Comparison of ENCODE assay signal across 8 cellular contexts in genomic region chr12:6821674-6822433, GRCh38. TPM values are rescaled to one million over a fixed set of nuclear protein-coding genes. Genes with fewer than 3 reads are reported as not detected.
DNase-seq lines count a peak whose midpoint lies in the region; ATAC-seq, FAIRE-seq and TF ChIP-seq lines count a peak whose summit lies in the region.

Gene GPR162 (plus strand): TSS chr12:6821821. CDS start chr12:6823899, 2,078 bp downstream.

- CTCF ChIA-PET in RWPE1 (lab: Yijun Ruan, JAX), result interaction anchor here (1.0 kb wide), 1 partner anchor 13 kb away, joined by 3 read pairs; no protein-coding TSS in a partner anchor

- peaks cover 6% of the 10 kb centered on the region for H3K4me1 ChIP-seq in keratinocyte (ENCODE audit: control insufficient read depth, extremely low read depth, insufficient read depth, low read length)
- H3K4me1 ChIP-seq in smooth muscle cell (ENCODE audit: low read depth), result peaks cover 28% of the 10 kb centered on the region

- no peaks in the 10 kb centered on the region for H3K9me3 Mint-ChIP-seq in central memory CD8-positive, alpha-beta T cell

- H3K27me3 Mint-ChIP-seq in central memory CD8-positive, alpha-beta T cell, result peaks cover 53% of the 10 kb centered on the region

- H3K9me3 ChIP-seq in keratinocyte (ENCODE audit: control insufficient read depth, low read depth, low read length) (no peaks in the 10 kb centered on the region), smooth muscle cell (replicated peaks; ENCODE audit: low read depth) (no peaks in the 10 kb centered on the region)

- peak; percentile 5 to 9 for ATAC-seq in activated CD4-positive, CD25-positive, alpha-beta regulatory T cell treated with anti-CD3 and anti-CD28 coated beads, Interleukin-2, amount 50 U/mL, for 24 hours
- ATAC-seq in central memory CD8-positive, alpha-beta T cell (replicated peaks; ENCODE audit: extremely low read depth, poor library complexity, severe bottlenecking), result no peak
- no peak for ATAC-seq in GM19035 (IDR thresholded peaks at IDR 0.05; ENCODE audit: unreplicated experiment)

- DNase-seq in activated CD4-positive, CD25-positive, alpha-beta regulatory T cell (lab: John Stamatoyannopoulos, UW), result no peak
- peak; percentile 26 for DNase-seq in NCI-H2196 (lab: John Stamatoyannopoulos, UW; ENCODE audit: unreplicated experiment)
- DNase-seq in central memory CD8-positive, alpha-beta T cell (ENCODE audit: low spot score in 2 of 2), result no peak
- DNase-seq in keratinocyte (ENCODE audit: low read depth, low spot score), result no peak
- peak; percentile 81 for DNase-seq in smooth muscle cell (lab: John Stamatoyannopoulos, UW; ENCODE audit: unreplicated experiment)
- no peak for DNase-seq in RWPE1 (ENCODE audit: low spot score)

- peaks cover 8% of the 10 kb centered on the region for H3K36me3 Mint-ChIP-seq in central memory CD8-positive, alpha-beta T cell (ENCODE audit: insufficient read depth)

- H3K4me2 ChIP-seq in keratinocyte (ENCODE audit: control insufficient read depth, extremely low read depth, insufficient read depth, low read depth, low read length), result peak within 1 kb of the TSS; percentile 48
- H3K4me2 ChIP-seq in smooth muscle cell, result peak within 1 kb of the TSS; percentile 81

- TF ChIP-seq CTCF in keratinocyte (optimal IDR thresholded peaks at IDR 0.05 in 1 of 3, IDR thresholded peaks at IDR 0.05 in 1 of 3, conservative IDR thresholded peaks at IDR 0.05 in 1 of 3; ENCODE audit: extremely low read depth in 1 of 3, insufficient read depth in 2 of 3, low read length in 3 of 3) (no peak), smooth muscle cell (IDR thresholded peaks at IDR 0.05; ENCODE audit: borderline replicate concordance, insufficient read depth, poor library complexity, severe bottlenecking) (no peak), RWPE1 (conservative IDR thresholded peaks at IDR 0.05; ENCODE audit: low read depth) (no peak)

- H3K4me3 ChIP-seq in keratinocyte (ENCODE audit: control insufficient read depth in 2 of 3, extremely low read depth in 1 of 3, insufficient read depth in 2 of 3, low read depth in 1 of 3, low read length in 3 of 3) (no peak within 1 kb of the TSS), smooth muscle cell (peak within 1 kb of the TSS; percentile 51)

- H3K36me3 ChIP-seq in keratinocyte (ENCODE audit: control insufficient read depth in 2 of 2, extremely low read depth in 1 of 2, insufficient read depth in 2 of 2, low read length in 2 of 2), result no peaks in the 10 kb centered on the region
- H3K36me3 ChIP-seq in smooth muscle cell (ENCODE audit: low read depth), result no peaks in the 10 kb centered on the region

- H3K4me1 Mint-ChIP-seq in central memory CD8-positive, alpha-beta T cell, result peaks cover 10% of the 10 kb centered on the region

- dilution Hi-C loops in keratinocyte (cut with MboI; ENCODE audit: extremely low pct_ligation_motif_present, low sequenced_read_pairs), result no loop called here

- no peaks in the 10 kb centered on the region for H3F3A ChIP-seq in smooth muscle cell (ENCODE audit: low read depth)

- H4K20me1 ChIP-seq in keratinocyte (ENCODE audit: control insufficient read depth, extremely low read depth, insufficient read depth, low read length), result no peaks in the 10 kb centered on the region
- H4K20me1 ChIP-seq in smooth muscle cell (ENCODE audit: low read depth), result peaks cover under 1% of the 10 kb centered on the region

- H3K27ac ChIP-seq in keratinocyte (ENCODE audit: control insufficient read depth, insufficient read depth, low read length), result no peak within 1 kb of the TSS
- H3K27ac ChIP-seq in smooth muscle cell (ENCODE audit: low read depth), result no peak within 1 kb of the TSS
- H3K27ac ChIP-seq in RWPE1, result no peak within 1 kb of the TSS

- H3K9ac ChIP-seq in keratinocyte (ENCODE audit: control insufficient read depth, extremely low read depth, insufficient read depth, low read length), result no peak within 1 kb of the TSS
- no peak within 1 kb of the TSS for H3K9ac ChIP-seq in smooth muscle cell (ENCODE audit: low read depth)

- no peak for FAIRE-seq in keratinocyte (lab: Jason Lieb, UNC)

- POLR2A ChIA-PET in RWPE1 (lab: Yijun Ruan, JAX; ENCODE audit: low non-redundant PET), result interaction anchor here (0.6 kb wide), 1 partner anchor 69 kb away, joined by 4 read pairs; no protein-coding TSS in a partner anchor

- H3K27ac Mint-ChIP-seq in central memory CD8-positive, alpha-beta T cell (ENCODE audit: low read depth), result peak within 1 kb of the TSS; percentile 47

- H3K27me3 ChIP-seq in keratinocyte (ENCODE audit: control insufficient read depth, extremely low read depth, insufficient read depth, low read length) (peaks cover 66% of the 10 kb centered on the region), smooth muscle cell (ENCODE audit: low read depth) (peaks cover 5% of the 10 kb centered on the region)

- H2AFZ ChIP-seq in keratinocyte (ENCODE audit: control insufficient read depth, low read length) (peak within 1 kb of the TSS; percentile 46), smooth muscle cell (ENCODE audit: low read depth) (no peak within 1 kb of the TSS)

- H3K9me1 ChIP-seq in keratinocyte (ENCODE audit: control insufficient read depth, extremely low read depth, insufficient read depth, low read length), result no peaks in the 10 kb centered on the region

- H3K79me2 ChIP-seq in keratinocyte (ENCODE audit: control insufficient read depth, insufficient read depth, low read length), result no peaks in the 10 kb centered on the region
- no peaks in the 10 kb centered on the region for H3K79me2 ChIP-seq in smooth muscle cell (ENCODE audit: low read depth)

- peak within 1 kb of the TSS; percentile 42 for H3K4me3 Mint-ChIP-seq in central memory CD8-positive, alpha-beta T cell

- 4% methylated on average over 6 of the region's 23 CpGs for WGBS in smooth muscle cell (ENCODE audit: low lambda C conversion rate)

RNA-seq across cellular contexts. Expression of gene GPR162, which starts in this region (rescaled TPM):
- polyA plus RNA-seq in keratinocyte (0.05 to 0.10 TPM (median 0.09 TPM) in 3 replicates), smooth muscle cell (2.1 and 3.0 TPM in 2 replicates)
- polyA plus RNA-seq in keratinocyte (2011; ENCODE audit: low read depth), result not detected
- not detected in 2 replicates for polyA plus RNA-seq in keratinocyte (2011; cell fraction: cytosol; rRNA removed)
- 0.14 TPM in 1 of 2 replicates, not detected in the other for polyA plus RNA-seq in keratinocyte (2011; cell fraction: nucleus; rRNA removed)
- polyA plus RNA-seq in keratinocyte (2012; ENCODE audit: low replicate concordance), result 0.10 TPM in 1 of 2 replicates, not detected in the other
- polyA minus RNA-seq in keratinocyte, result not detected in 3 replicates
- polyA minus RNA-seq in keratinocyte (2011; cell fraction: cytosol; rRNA and poly(A)+ RNA removed), result not detected
- not detected in 2 replicates for polyA minus RNA-seq in keratinocyte (2011; cell fraction: nucleus; rRNA and poly(A)+ RNA removed)
- 0.76 and 2.9 TPM in 2 replicates for total RNA-seq in smooth muscle cell

Comparison
In these comparisons a context has a peak if more than half of its experiments do, and no peak if none do; other contexts are left out.
1. ATAC-seq: peak in activated CD4-positive, CD25-positive, alpha-beta regulatory T cell treated with anti-CD3 and anti-CD28 coated beads, Interleukin-2, amount 50 U/mL, for 24 hours (2 of 2); none in central memory CD8-positive, alpha-beta T cell (single experiment) and GM19035 (single experiment).
2. DNase-seq: peak in NCI-H2196 (single experiment) and smooth muscle cell (single experiment); none in activated CD4-positive, CD25-positive, alpha-beta regulatory T cell (0 of 4), central memory CD8-positive, alpha-beta T cell (0 of 2), keratinocyte (single experiment) and RWPE1 (single experiment).